1 cellular context compared by ENCODE assay signal in genomic region chr4:93731448-93731847, GRCh38.
TF ChIP-seq lines count a peak whose summit lies in the region.

No MANE protein-coding gene starts in this region.

TF ChIP-seq in GM23338, 12 proteins besides CTCF, POLR2A, EP300 and RAD21 (continued from another document):
- TF ChIP-seq ZNF462 (CRISPR knock-in tag; IDR thresholded peaks at IDR 0.05): no peak
- no peak for TF ChIP-seq STAT1 (IDR thresholded peaks at IDR 0.05; ENCODE audit: unreplicated experiment)
- no peak for TF ChIP-seq NANOG (IDR thresholded peaks at IDR 0.05; ENCODE audit: borderline replicate concordance)
- no peak for TF ChIP-seq EZH2phosphoT487 (IDR thresholded peaks at IDR 0.05; ENCODE audit: unreplicated experiment)
- TF ChIP-seq REST (IDR thresholded peaks at IDR 0.05; ENCODE audit: unreplicated experiment): no peak
